Comparison of ENCODE assay signal across 10 cellular contexts in genomic region chr1:8763888-8764287, GRCh38. TPM values are rescaled to one million over a fixed set of nuclear protein-coding genes. Genes with fewer than 3 reads are reported as not detected.
DNase-seq lines count a peak whose midpoint lies in the region; ATAC-seq, FAIRE-seq and TF ChIP-seq lines count a peak whose summit lies in the region.
"Had no signal": no experiment of that assay in that cellular context is flagged by ENCODE, and none has a peak within 500 bp of the region (broad histone marks: within the 10 kb centered on the region; RNA-seq: fewer than 3 reads in every experiment).

No MANE protein-coding gene starts in this region.

- peak; percentile 74 for FAIRE-seq in GM12891 (lab: Jason Lieb, UNC)

- TF ChIP-seq CTCF in H9 (conservative IDR thresholded peaks at IDR 0.05), result peak; percentile 46; the same call in 2 of the 3 replicates

- no peak for DNase-seq in GM12891 (ENCODE audit: insufficient read length, low spot score)
- DNase-seq in H9, result peak; percentile 49
- DNase-seq in SJCRH30, result peak; percentile 47 to 70
- peak; percentile 83 for DNase-seq in mesendoderm
- DNase-seq in sciatic nerve (ENCODE audit: low spot score), result no peak
- DNase-seq in AG08396 (ENCODE audit: low spot score), result no peak
- DNase-seq in HK-2 (ENCODE audit: unreplicated experiment), result no peak
- DNase-seq: NCI-H1694, SHP77 had no signal

- peak overlapping the region in 2 of 3 experiments; percentile 61 to 89; a peak in 4 of 7 replicates for H3K27ac Mint-ChIP-seq in H9

- ATAC-seq in sciatic nerve (no peak), HG03025 (IDR thresholded peaks at IDR 0.05; ENCODE audit: low FRiP score, unreplicated experiment) (no peak)

- no peak overlapping the region for H4K5ac ChIP-seq in H9 (ENCODE audit: insufficient read length, low read depth, low read length)
- no peak overlapping the region for H4K5ac ChIP-seq in mesendoderm (ENCODE audit: low read length)

- no peak overlapping the region for H2AK5ac ChIP-seq in H9 (ENCODE audit: insufficient read length, low read length)
- H2AK5ac ChIP-seq in mesendoderm (ENCODE audit: low read length), result no peak overlapping the region

- peaks cover 5% of the 10 kb centered on the region; the same call in 1 of the 2 replicates for H3K4me1 ChIP-seq in H9 (ENCODE audit: insufficient read depth, low read length)
- no peaks in the 10 kb centered on the region; the same call in 1 of the 2 replicates for H3K4me1 ChIP-seq in SJCRH30
- H3K4me1 ChIP-seq in mesendoderm (ENCODE audit: control insufficient read depth, low read depth, low read length), result peaks cover 13% of the 10 kb centered on the region

- no peak overlapping the region for H2BK20ac ChIP-seq in H9 (ENCODE audit: low read depth, low read length, poor library complexity, severe bottlenecking)

- H3K4me1 Mint-ChIP-seq in H9, result peaks cover 18 to 19% of the 10 kb centered on the region in 2 experiments

- H3K27me3 ChIP-seq in H9 (ENCODE audit: insufficient read depth, low read length), result no peaks in the 10 kb centered on the region
- H3K27me3 ChIP-seq in SJCRH30, result no peaks in the 10 kb centered on the region
- no peaks in the 10 kb centered on the region for H3K27me3 ChIP-seq in mesendoderm (ENCODE audit: insufficient read depth, low read length, poor library complexity)

- H4K20me1 ChIP-seq in H9 (ENCODE audit: control insufficient read depth, insufficient read depth, insufficient read length), result no peaks in the 10 kb centered on the region

- H2BK120ac ChIP-seq in H9 (ENCODE audit: low read depth, low read length, poor library complexity, severe bottlenecking), result no peak overlapping the region
- no peak overlapping the region for H2BK120ac ChIP-seq in mesendoderm (ENCODE audit: low read depth, low read length)

- H3K79me1 ChIP-seq in H9 (ENCODE audit: insufficient read depth, low read depth, low read length, poor library complexity, severe bottlenecking) (peaks cover 9% of the 10 kb centered on the region), mesendoderm (ENCODE audit: low read length) (peaks cover 10% of the 10 kb centered on the region)

- H3K23ac ChIP-seq in H9 (ENCODE audit: insufficient read length, low read depth, low read length) (no peak overlapping the region), mesendoderm (ENCODE audit: low read length) (no peak overlapping the region)

- H3K9me3 Mint-ChIP-seq in H9, result no peaks in the 10 kb centered on the region

- H4K8ac ChIP-seq in H9 (replicated peaks; ENCODE audit: insufficient read length, low read depth, low read length) (no peak overlapping the region), mesendoderm (ENCODE audit: low read depth, low read length) (no peak overlapping the region)

- no peak overlapping the region for H2BK12ac ChIP-seq in H9 (ENCODE audit: insufficient read length, low read depth, low read length)

- no peaks in the 10 kb centered on the region for H3K23me2 ChIP-seq in H9 (ENCODE audit: insufficient read length, low read depth, low read length, poor library complexity, severe bottlenecking)

- H3K9me3 ChIP-seq in H9 (ENCODE audit: control insufficient read depth, low read depth, low read length) (no peaks in the 10 kb centered on the region), SJCRH30 (replicated peaks) (no peaks in the 10 kb centered on the region)

- no peak overlapping the region for H2AFZ ChIP-seq in H9 (ENCODE audit: low read length)

- no peak for TF ChIP-seq POLR2A in GM12891 (IDR thresholded peaks at IDR 0.05; ENCODE audit: low read depth, low read length)

- WGBS in H9 (ENCODE audit: extremely low coverage, insufficient read length, low lambda C conversion rate), result no CpG with 5 or more reads among the region's 4 CpGs
- WGBS in mesendoderm (ENCODE audit: extremely low coverage, insufficient coverage, low lambda C conversion rate), result no CpG with 5 or more reads among the region's 4 CpGs

- H3K4me3 Mint-ChIP-seq in H9, result no peak overlapping the region

- H3K4ac ChIP-seq in H9 (ENCODE audit: low read depth, low read length), result no peak overlapping the region
- H3K4ac ChIP-seq in mesendoderm (ENCODE audit: low read depth, low read length), result no peak overlapping the region

- H3K36me3 ChIP-seq in SJCRH30, result no peaks in the 10 kb centered on the region
- no peaks in the 10 kb centered on the region for H3K36me3 ChIP-seq in mesendoderm (ENCODE audit: control insufficient read depth, insufficient read depth, low read length)

- H3K4me3 ChIP-seq in SJCRH30, result no peak overlapping the region
- no peak overlapping the region for H3K4me3 ChIP-seq in mesendoderm (ENCODE audit: low read length)

- peaks cover 0 to 2% (median 0%) of the 10 kb centered on the region in 3 experiments; a peak in 2 of 7 replicates for H3K36me3 Mint-ChIP-seq in H9 (ENCODE audit: insufficient read depth in 1 of 3, low read depth in 3 of 3)

- H2BK5ac ChIP-seq in H9 (ENCODE audit: insufficient read length, low read length) (no peak overlapping the region), mesendoderm (ENCODE audit: low read length) (peak overlapping the region; percentile 57)

- no peaks in the 10 kb centered on the region for H3K27me3 Mint-ChIP-seq in H9 (ENCODE audit: low read depth)

- H2BK15ac ChIP-seq in H9 (ENCODE audit: low read depth, low read length) (no peak overlapping the region), mesendoderm (replicated peaks; ENCODE audit: low read depth) (peak overlapping the region; percentile 98)

- H3K56ac ChIP-seq in H9 (ENCODE audit: insufficient read length, low read depth, low read length) (no peak overlapping the region), mesendoderm (ENCODE audit: low read length) (peak overlapping the region; percentile 44)

- H3K18ac ChIP-seq in H9 (ENCODE audit: insufficient read length, low read depth, low read length) (no peak overlapping the region), mesendoderm (ENCODE audit: low read length) (no peak overlapping the region)

- H4K91ac ChIP-seq in H9 (ENCODE audit: insufficient read length, low read depth, low read length), result no peak overlapping the region

- no peak overlapping the region for H3T11ph ChIP-seq in H9 (ENCODE audit: low read length)

- H3K4me2 ChIP-seq in H9 (ENCODE audit: insufficient read depth, insufficient read length, low read length), result no peak overlapping the region
- H3K4me2 ChIP-seq in mesendoderm (ENCODE audit: low read length), result no peak overlapping the region

- intact Hi-C loops in sciatic nerve (cut with DNase I), result no loop called here

- no peaks in the 10 kb centered on the region; the same call in 1 of the 2 replicates for H3K79me2 ChIP-seq in H9 (ENCODE audit: insufficient read depth, low read length)
- H3K79me2 ChIP-seq in mesendoderm (ENCODE audit: control insufficient read depth, insufficient read depth, low read length), result peaks cover 13% of the 10 kb centered on the region

- no peak overlapping the region for H3K9ac ChIP-seq in H9 (ENCODE audit: extremely low read depth, insufficient read length, low read length)
- no peak overlapping the region for H3K9ac ChIP-seq in mesendoderm (ENCODE audit: low read length)

- no peak overlapping the region for H3K14ac ChIP-seq in H9 (ENCODE audit: insufficient read depth, low read length)

- H3K27ac ChIP-seq in H9 (ENCODE audit: insufficient read length, low read depth, low read length), result no peak overlapping the region
- no peak overlapping the region for H3K27ac ChIP-seq in SJCRH30
- H3K27ac ChIP-seq in mesendoderm (ENCODE audit: low read depth, low read length), result no peak overlapping the region

TF ChIP-seq in GM12891, 5 proteins besides CTCF, POLR2A, EP300 and RAD21:
- TF ChIP-seq POU2F2 (IDR thresholded peaks at IDR 0.05; ENCODE audit: low read depth, low read length), result no peak
- peak; percentile 73 for TF ChIP-seq SPI1 (IDR thresholded peaks at IDR 0.05; ENCODE audit: low read depth, low read length)
- no peak for TF ChIP-seq TAF1 (IDR thresholded peaks at IDR 0.05; ENCODE audit: low read depth, low read length)
TF ChIP-seq in GM12891: peak in this region for 1.

RNA-seq across cellular contexts. Expression of gene RERE, which starts 53.6 kb away (rescaled TPM):
- polyA plus RNA-seq in GM12891 (2012; ENCODE audit: low read depth, missing spikeins), result 21.3 TPM
- 92.7 and 103 TPM in 2 replicates for total RNA-seq in H9 (2021)
- total RNA-seq in SJCRH30 (2014; rRNA removed; shearing (Covaris generic)), result 47.4 and 58.6 TPM in 2 replicates
- 55.4 TPM for polyA plus RNA-seq in mesendoderm (2013, experiment 1 of 2)
- polyA plus RNA-seq in mesendoderm (2013, experiment 2 of 2), result 60.2 TPM
- 134 TPM for total RNA-seq in sciatic nerve

Comparison
In these comparisons a context has a peak if more than half of its experiments do, and no peak if none do; other contexts are left out.
1. DNase-seq: peak in H9 (single experiment), SJCRH30 (2 of 2) and mesendoderm (single experiment); none in GM12891 (single experiment), sciatic nerve (single experiment), AG08396 (single experiment) and HK-2 (single experiment).